ENCODE assay signal across 10 cellular contexts in the genomic region with DNA sequence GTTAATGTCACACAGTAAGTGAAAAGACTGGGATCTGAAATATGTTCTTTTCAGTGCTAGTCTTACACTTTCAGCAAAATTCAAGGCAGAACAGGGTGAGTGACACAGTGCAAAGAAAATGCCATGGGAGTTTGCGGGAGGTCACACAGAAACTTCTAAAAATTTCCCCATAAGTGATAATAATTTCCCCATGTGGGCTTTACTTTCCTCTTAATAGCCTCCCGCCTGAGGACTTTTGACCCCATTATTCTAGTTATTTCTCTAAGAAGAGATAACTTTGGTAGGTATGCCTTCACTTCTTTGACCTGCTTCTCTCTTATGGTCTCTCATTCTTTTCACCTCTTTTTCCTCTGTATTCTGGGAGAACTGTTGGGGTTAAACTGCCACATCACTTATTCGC. TPM values are rescaled to one million over a fixed set of nuclear protein-coding genes. Genes with fewer than 3 reads are reported as not detected.
"Had no signal": no experiment of that assay in that cellular context is flagged by ENCODE, and none has a peak within 500 bp of the region (broad histone marks: within the 10 kb centered on the region; RNA-seq: fewer than 3 reads in every experiment).

No MANE protein-coding gene starts in this region.

- H3K9me3 Mint-ChIP-seq: GM23338, H9, HFFc6 had no signal

- DNase-seq: GM23248, GOT3, H7, H9, HCEC 1CT, HFFc6 had no signal

- FAIRE-seq: H1 had no signal

- H3K4me1 ChIP-seq: HAP-1 had no signal

- H3K27ac ChIP-seq: GM23248 had no signal

- H3K4me3 ChIP-seq: GM23248, GM23338, HAP-1 had no signal

- H2AFZ ChIP-seq: GM23248, GM23338 had no signal

- H3K36me3 ChIP-seq: HAP-1 had no signal

- H3K4me1 Mint-ChIP-seq: H9 had no signal

- H3K9ac ChIP-seq: GM23248 had no signal

- H3K4me3 Mint-ChIP-seq: GM23338, H9, HFFc6 had no signal

- H3K9me3 ChIP-seq: HAP-1 had no signal

- H3K4me2 ChIP-seq: GM23338 had no signal

- H3K27ac Mint-ChIP-seq: GM23338, H9, HFFc6 had no signal

RNA-seq across cellular contexts. Expression of a gene that starts 8.1 kb away (rescaled TPM):
- total RNA-seq: H4 had no signal
